Comparison of ENCODE assay signal across 8 cellular contexts in the genomic region with DNA sequence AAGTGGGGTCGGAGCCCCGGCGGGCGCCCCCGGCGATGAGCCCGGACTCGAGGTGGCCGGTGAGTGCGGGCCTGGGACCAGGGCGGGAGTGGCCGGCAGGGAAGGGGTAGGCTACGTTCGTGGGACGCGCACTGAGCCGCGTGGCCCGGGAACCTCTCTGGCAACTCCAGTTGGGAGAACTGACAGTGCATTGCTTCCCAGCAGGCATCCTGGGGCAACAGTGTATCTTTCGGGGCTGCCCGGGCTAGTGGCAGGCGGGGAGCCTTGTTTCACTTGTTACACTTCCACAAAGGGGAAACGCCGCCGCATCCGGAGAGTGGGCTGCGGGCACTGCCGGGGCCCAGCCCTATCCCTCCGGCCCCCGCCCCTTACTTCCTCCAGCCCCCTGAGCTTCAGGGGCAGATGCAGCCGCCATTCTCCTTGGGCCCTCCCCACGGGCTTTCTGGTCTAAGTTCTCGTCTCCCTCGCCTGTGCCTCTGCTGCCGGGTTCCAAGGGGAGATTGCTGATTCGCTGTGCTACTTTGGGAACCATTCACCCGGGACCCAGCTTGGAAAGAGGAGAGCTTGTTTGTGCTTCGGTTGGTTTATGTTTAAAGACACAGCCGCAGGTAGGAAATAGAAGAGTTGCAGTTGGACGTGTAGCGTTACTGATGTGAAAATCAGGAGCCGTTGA. TPM values are rescaled to one million over a fixed set of nuclear protein-coding genes. Genes with fewer than 3 reads are reported as not detected.
DNase-seq lines count a peak whose midpoint lies in the region; ATAC-seq, FAIRE-seq and TF ChIP-seq lines count a peak whose summit lies in the region.

No MANE protein-coding gene starts in this region.

- H3K4me3 ChIP-seq in HepG2 (replicated peaks in 1 of 3; ENCODE audit: insufficient read depth in 1 of 3, low read depth in 2 of 3, low read length in 3 of 3), result peak overlapping the region; percentile 89 to 99 (median 96)

- peak; percentile 56 for DNase-seq in GM13976 (ENCODE audit: low spot score)
- peak in 3 of 5 experiments; percentile 37 to 70 (median 54) for DNase-seq in T-helper 2 cell
- peak; percentile 29 for DNase-seq in central memory CD4-positive, alpha-beta T cell
- no peak for DNase-seq in HepG2 (ENCODE audit: low spot score)
- DNase-seq in NCI-H2107 (lab: John Stamatoyannopoulos, UW), result no peak
- DNase-seq in NCI-H345 (lab: John Stamatoyannopoulos, UW), result no peak

- in situ Hi-C loops in GM13976 (cut with MboI; ENCODE audit: low sequenced_read_pairs, unreplicated experiment), result no loop called here
- in situ Hi-C loops in HepG2 (cut with HindIII; ENCODE audit: extremely low pct_ligation_motif_present, low pct_unique_long_range_greater_than_20kb), result no loop called here

- no peak for TF ChIP-seq RAD21 in HepG2 (CRISPR knock-in tag; IDR thresholded peaks at IDR 0.05)

- TF ChIP-seq EP300 in HepG2 (IDR thresholded peaks at IDR 0.05; ENCODE audit: low read depth in 2 of 2, low read length in 2 of 2) (no peak), HepG2 (CRISPR knock-in tag; IDR thresholded peaks at IDR 0.05; ENCODE audit: borderline replicate concordance) (no peak)

- H3K36me3 Mint-ChIP-seq in stimulated activated naive CD8-positive, alpha-beta T cell treated with anti-CD3 and anti-CD28 coated beads, Interleukin-15, Interleukin-2, amounts not matched to agents 100 ng/mL and 50 ng/mL, for 24 hours (ENCODE audit: low read depth), result peaks cover 34% of the 10 kb centered on the region

- no peak overlapping the region for H2AFZ ChIP-seq in HepG2 (ENCODE audit: low read length)

- TF ChIP-seq CTCF in GM13976 (IDR thresholded peaks at IDR 0.05; ENCODE audit: borderline replicate concordance, control extremely low read depth, extremely low read depth, insufficient read depth, missing control alignments) (no peak), HepG2 (CRISPR knock-in tag; IDR thresholded peaks at IDR 0.05) (no peak)

- ATAC-seq in HG02973 (IDR thresholded peaks at IDR 0.05; ENCODE audit: unreplicated experiment) (peak; percentile 3), HepG2 (peak; percentile 39)

- peaks cover 6% of the 10 kb centered on the region for H4K20me1 ChIP-seq in HepG2 (ENCODE audit: insufficient read depth, low read length)

- H3K4me2 ChIP-seq in HepG2 (ENCODE audit: low read depth, low read length), result peak overlapping the region; percentile 90

- TF ChIP-seq POLR2A in HepG2 (IDR thresholded peaks at IDR 0.05; ENCODE audit: insufficient read depth in 1 of 2, low read depth in 2 of 2, low read length in 2 of 2), result no peak

- POLR2A ChIA-PET in HepG2 (lab: Yijun Ruan, JAX), result interaction anchor here (1.1 to 4.3 kb wide), 6 partner anchors 18 to 410 kb away, joined by 3 to 40 read pairs (median 9); a partner anchor contains a TSS

- H3K27me3 ChIP-seq in HepG2 (ENCODE audit: control insufficient read depth in 1 of 2, insufficient read depth in 2 of 2, low read length in 2 of 2), result no peaks in the 10 kb centered on the region; a peak in 1 of 5 replicates

- peaks cover 23% of the 10 kb centered on the region for H3K4me1 ChIP-seq in HepG2 (ENCODE audit: insufficient read depth, low read length)

- intact Hi-C loops in HepG2 (cut with micrococcal nuclease; ENCODE audit: unreplicated experiment), result no loop called here

- 0% methylated on average over 8 of the region's 42 CpGs for WGBS in HepG2 (ENCODE audit: low lambda C conversion rate)

- CTCF ChIA-PET in HepG2 (lab: Yijun Ruan, JAX; ENCODE audit: low intra/inter-chr PET ratio, low total read pairs), result no interaction called here

- H3K4me3 Mint-ChIP-seq in stimulated activated naive CD8-positive, alpha-beta T cell treated with anti-CD3 and anti-CD28 coated beads, Interleukin-15, Interleukin-2, amounts not matched to agents 100 ng/mL and 50 ng/mL, for 24 hours, result peak overlapping the region; percentile 91

- no peak for FAIRE-seq in HepG2 (lab: Jason Lieb, UNC)

- H3K27ac ChIP-seq in HepG2 (ENCODE audit: extremely low read length, insufficient read depth, low read length), result peak overlapping the region; percentile 99

- H3K9me3 ChIP-seq in HepG2 (ENCODE audit: low read length), result no peaks in the 10 kb centered on the region

- peaks cover 71% of the 10 kb centered on the region for H3K4me1 Mint-ChIP-seq in stimulated activated naive CD8-positive, alpha-beta T cell treated with anti-CD3 and anti-CD28 coated beads, Interleukin-15, Interleukin-2, amounts not matched to agents 100 ng/mL and 50 ng/mL, for 24 hours (ENCODE audit: low read depth)

- H3K27ac Mint-ChIP-seq in stimulated activated naive CD8-positive, alpha-beta T cell treated with anti-CD3 and anti-CD28 coated beads, Interleukin-15, Interleukin-2, amounts not matched to agents 100 ng/mL and 50 ng/mL, for 24 hours, result peak overlapping the region; percentile 84

- H3K79me2 ChIP-seq in HepG2 (ENCODE audit: insufficient read depth, low read length), result peaks cover 24% of the 10 kb centered on the region

- H3K9me3 Mint-ChIP-seq in stimulated activated naive CD8-positive, alpha-beta T cell treated with anti-CD3 and anti-CD28 coated beads, Interleukin-15, Interleukin-2, amounts not matched to agents 100 ng/mL and 50 ng/mL, for 24 hours, result no peaks in the 10 kb centered on the region

- no TSS peak for BruUV-seq in HepG2 (replicated peaks; lab: Mats Ljungman, UMichigan)

- peak overlapping the region; percentile 100 for H3K9ac ChIP-seq in HepG2 (ENCODE audit: insufficient read depth, low read depth, low read length)

- peaks cover 12 to 39% of the 10 kb centered on the region in 2 experiments; a peak in 4 of 5 replicates for H3K36me3 ChIP-seq in HepG2 (replicated peaks in 1 of 2; ENCODE audit: control insufficient read depth in 1 of 2, insufficient read depth in 2 of 2, low read length in 2 of 2)

- H3K27me3 Mint-ChIP-seq in stimulated activated naive CD8-positive, alpha-beta T cell treated with anti-CD3 and anti-CD28 coated beads, Interleukin-15, Interleukin-2, amounts not matched to agents 100 ng/mL and 50 ng/mL, for 24 hours, result no peaks in the 10 kb centered on the region

RNA-seq across cellular contexts. Expression of a gene that starts 0.7 kb away (rescaled TPM):
- 7.5 and 10.0 TPM in 2 replicates for total RNA-seq in HepG2 (2016; rRNA removed; fragmentation: Illumina TruSeq; extraction: Trizol)
- 1.9 and 2.6 TPM in 2 replicates for total RNA-seq in HepG2 (2016; cell fraction: cytosol; rRNA removed; fragmentation: Illumina TruSeq; extraction: Trizol; ENCODE audit: low read depth)
- 6.6 and 9.5 TPM in 2 replicates for total RNA-seq in HepG2 (2016; cell fraction: insoluble cytoplasmic fraction; rRNA removed; fragmentation: Illumina TruSeq; extraction: Trizol)
- 4.2 and 4.4 TPM in 2 replicates for total RNA-seq in HepG2 (2016; cell fraction: membrane; rRNA removed; fragmentation: Illumina TruSeq; extraction: Trizol)
- total RNA-seq in HepG2 (2016; cell fraction: nucleus; rRNA removed; fragmentation: Illumina TruSeq; extraction: Trizol), result 11.3 and 13.7 TPM in 2 replicates
- 7.3 and 7.4 TPM in 2 replicates for polyA plus RNA-seq in HepG2 (2011; rRNA removed)
- 4.3 and 5.0 TPM in 2 replicates for polyA plus RNA-seq in HepG2 (2011; cell fraction: cytosol; rRNA removed)
- 26.1 and 36.3 TPM in 2 replicates for polyA plus RNA-seq in HepG2 (2011; cell fraction: nucleus; rRNA removed)
- 6.0 and 6.8 TPM in 2 replicates for polyA plus RNA-seq in HepG2 (2012)
- polyA plus RNA-seq in HepG2 (2016; cell fraction: cytosol; fragmentation: Illumina TruSeq; extraction: Trizol; ENCODE audit: low read depth), result 0.49 and 0.61 TPM in 2 replicates
- 6.7 and 7.2 TPM in 2 replicates for polyA plus RNA-seq in HepG2 (2016; cell fraction: insoluble cytoplasmic fraction; fragmentation: Illumina TruSeq; extraction: Trizol; ENCODE audit: low read depth)
- polyA plus RNA-seq in HepG2 (2016; cell fraction: membrane; fragmentation: Illumina TruSeq; extraction: Trizol; ENCODE audit: low read depth), result 1.5 and 1.6 TPM in 2 replicates
- 29.3 and 31.8 TPM in 2 replicates for polyA plus RNA-seq in HepG2 (2016; cell fraction: nucleus; fragmentation: Illumina TruSeq; extraction: Trizol; ENCODE audit: insufficient read depth, low read depth)
- polyA minus RNA-seq in HepG2 (2011; rRNA and poly(A)+ RNA removed; ENCODE audit: low replicate concordance), result 9.9 and 28.6 TPM in 2 replicates
- 3.2 and 6.0 TPM in 2 replicates for polyA minus RNA-seq in HepG2 (2011; cell fraction: cytosol; rRNA and poly(A)+ RNA removed)
- 12.9 and 15.8 TPM in 2 replicates for polyA minus RNA-seq in HepG2 (2011; cell fraction: nucleus; rRNA and poly(A)+ RNA removed)

RNA-seq across cellular contexts. Expression of a gene that starts 17.5 kb away (rescaled TPM):
- 23.8 and 28.7 TPM in 2 replicates for total RNA-seq in HepG2 (2016; rRNA removed; fragmentation: Illumina TruSeq; extraction: Trizol)
- total RNA-seq in HepG2 (2016; cell fraction: cytosol; rRNA removed; fragmentation: Illumina TruSeq; extraction: Trizol; ENCODE audit: low read depth), result 45.5 and 45.8 TPM in 2 replicates
- 26.5 and 28.3 TPM in 2 replicates for total RNA-seq in HepG2 (2016; cell fraction: insoluble cytoplasmic fraction; rRNA removed; fragmentation: Illumina TruSeq; extraction: Trizol)
- 17.8 and 19.8 TPM in 2 replicates for total RNA-seq in HepG2 (2016; cell fraction: membrane; rRNA removed; fragmentation: Illumina TruSeq; extraction: Trizol)
- 23.3 and 24.6 TPM in 2 replicates for total RNA-seq in HepG2 (2016; cell fraction: nucleus; rRNA removed; fragmentation: Illumina TruSeq; extraction: Trizol)
- 33.2 and 38.9 TPM in 2 replicates for polyA plus RNA-seq in HepG2 (2011; rRNA removed)
- 23.2 and 27.3 TPM in 2 replicates for polyA plus RNA-seq in HepG2 (2011; cell fraction: cytosol; rRNA removed)
- polyA plus RNA-seq in HepG2 (2011; cell fraction: nucleus; rRNA removed), result 48.7 and 59.7 TPM in 2 replicates
- 19.0 and 19.1 TPM in 2 replicates for polyA plus RNA-seq in HepG2 (2012)
- polyA plus RNA-seq in HepG2 (2016; cell fraction: cytosol; fragmentation: Illumina TruSeq; extraction: Trizol; ENCODE audit: low read depth), result 9.3 and 10.9 TPM in 2 replicates
- 31.9 and 32.4 TPM in 2 replicates for polyA plus RNA-seq in HepG2 (2016; cell fraction: insoluble cytoplasmic fraction; fragmentation: Illumina TruSeq; extraction: Trizol; ENCODE audit: low read depth)
- polyA plus RNA-seq in HepG2 (2016; cell fraction: membrane; fragmentation: Illumina TruSeq; extraction: Trizol; ENCODE audit: low read depth), result 15.9 and 18.6 TPM in 2 replicates
- polyA plus RNA-seq in HepG2 (2016; cell fraction: nucleus; fragmentation: Illumina TruSeq; extraction: Trizol; ENCODE audit: insufficient read depth, low read depth), result 26.3 and 38.4 TPM in 2 replicates
- polyA minus RNA-seq in HepG2 (2011; rRNA and poly(A)+ RNA removed; ENCODE audit: low replicate concordance), result 89.8 and 134 TPM in 2 replicates
- polyA minus RNA-seq in HepG2 (2011; cell fraction: cytosol; rRNA and poly(A)+ RNA removed), result 15.1 and 17.1 TPM in 2 replicates
- 56.5 and 63.9 TPM in 2 replicates for polyA minus RNA-seq in HepG2 (2011; cell fraction: nucleus; rRNA and poly(A)+ RNA removed)

RNA-seq across cellular contexts. Expression of a gene that starts 28.6 kb away (rescaled TPM):
- total RNA-seq in HepG2 (2016; rRNA removed; fragmentation: Illumina TruSeq; extraction: Trizol), result not detected in 2 replicates
- not detected in 2 replicates for total RNA-seq in HepG2 (2016; cell fraction: cytosol; rRNA removed; fragmentation: Illumina TruSeq; extraction: Trizol; ENCODE audit: low read depth)
- total RNA-seq in HepG2 (2016; cell fraction: insoluble cytoplasmic fraction; rRNA removed; fragmentation: Illumina TruSeq; extraction: Trizol), result not detected in 2 replicates
- not detected in 2 replicates for total RNA-seq in HepG2 (2016; cell fraction: membrane; rRNA removed; fragmentation: Illumina TruSeq; extraction: Trizol)
- total RNA-seq in HepG2 (2016; cell fraction: nucleus; rRNA removed; fragmentation: Illumina TruSeq; extraction: Trizol), result not detected in 2 replicates
- polyA plus RNA-seq in HepG2 (2011; rRNA removed), result 0.14 and 0.20 TPM in 2 replicates
- 0.14 and 0.17 TPM in 2 replicates for polyA plus RNA-seq in HepG2 (2011; cell fraction: cytosol; rRNA removed)
- polyA plus RNA-seq in HepG2 (2011; cell fraction: nucleus; rRNA removed), result 0.35 and 0.63 TPM in 2 replicates
- 0.19 TPM in 1 of 2 replicates, not detected in the other for polyA plus RNA-seq in HepG2 (2012)
- polyA plus RNA-seq in HepG2 (2016; cell fraction: cytosol; fragmentation: Illumina TruSeq; extraction: Trizol; ENCODE audit: low read depth), result not detected in 2 replicates
- not detected in 2 replicates for polyA plus RNA-seq in HepG2 (2016; cell fraction: insoluble cytoplasmic fraction; fragmentation: Illumina TruSeq; extraction: Trizol; ENCODE audit: low read depth)
- polyA plus RNA-seq in HepG2 (2016; cell fraction: membrane; fragmentation: Illumina TruSeq; extraction: Trizol; ENCODE audit: low read depth), result not detected in 2 replicates
- polyA plus RNA-seq in HepG2 (2016; cell fraction: nucleus; fragmentation: Illumina TruSeq; extraction: Trizol; ENCODE audit: insufficient read depth, low read depth), result not detected in 2 replicates
- not detected in 2 replicates for polyA minus RNA-seq in HepG2 (2011; rRNA and poly(A)+ RNA removed; ENCODE audit: low replicate concordance)
- not detected in 2 replicates for polyA minus RNA-seq in HepG2 (2011; cell fraction: cytosol; rRNA and poly(A)+ RNA removed)
- polyA minus RNA-seq in HepG2 (2011; cell fraction: nucleus; rRNA and poly(A)+ RNA removed), result not detected in 2 replicates

RNA-seq across cellular contexts. Expression of a gene that starts 37.5 kb away (rescaled TPM):
- total RNA-seq in HepG2 (2016; rRNA removed; fragmentation: Illumina TruSeq; extraction: Trizol), result 51.8 and 53.3 TPM in 2 replicates
- total RNA-seq in HepG2 (2016; cell fraction: cytosol; rRNA removed; fragmentation: Illumina TruSeq; extraction: Trizol; ENCODE audit: low read depth), result 40.6 and 50.9 TPM in 2 replicates
- 49.0 and 53.3 TPM in 2 replicates for total RNA-seq in HepG2 (2016; cell fraction: insoluble cytoplasmic fraction; rRNA removed; fragmentation: Illumina TruSeq; extraction: Trizol)
- 44.9 and 61.9 TPM in 2 replicates for total RNA-seq in HepG2 (2016; cell fraction: membrane; rRNA removed; fragmentation: Illumina TruSeq; extraction: Trizol)
- total RNA-seq in HepG2 (2016; cell fraction: nucleus; rRNA removed; fragmentation: Illumina TruSeq; extraction: Trizol), result 26.4 and 30.0 TPM in 2 replicates
- 26.4 and 27.7 TPM in 2 replicates for polyA plus RNA-seq in HepG2 (2011; rRNA removed)
- polyA plus RNA-seq in HepG2 (2011; cell fraction: cytosol; rRNA removed), result 25.3 and 29.8 TPM in 2 replicates
- polyA plus RNA-seq in HepG2 (2011; cell fraction: nucleus; rRNA removed), result 30.9 and 36.6 TPM in 2 replicates
- polyA plus RNA-seq in HepG2 (2012), result 17.5 and 20.2 TPM in 2 replicates
- polyA plus RNA-seq in HepG2 (2016; cell fraction: cytosol; fragmentation: Illumina TruSeq; extraction: Trizol; ENCODE audit: low read depth), result 36.8 and 48.6 TPM in 2 replicates
- polyA plus RNA-seq in HepG2 (2016; cell fraction: insoluble cytoplasmic fraction; fragmentation: Illumina TruSeq; extraction: Trizol; ENCODE audit: low read depth), result 45.8 and 51.6 TPM in 2 replicates
- polyA plus RNA-seq in HepG2 (2016; cell fraction: membrane; fragmentation: Illumina TruSeq; extraction: Trizol; ENCODE audit: low read depth), result 36.9 and 45.8 TPM in 2 replicates
- 55.8 and 58.3 TPM in 2 replicates for polyA plus RNA-seq in HepG2 (2016; cell fraction: nucleus; fragmentation: Illumina TruSeq; extraction: Trizol; ENCODE audit: insufficient read depth, low read depth)
- polyA minus RNA-seq in HepG2 (2011; rRNA and poly(A)+ RNA removed; ENCODE audit: low replicate concordance), result 4.7 and 17.6 TPM in 2 replicates
- 8.4 and 15.1 TPM in 2 replicates for polyA minus RNA-seq in HepG2 (2011; cell fraction: cytosol; rRNA and poly(A)+ RNA removed)
- 8.4 and 10.3 TPM in 2 replicates for polyA minus RNA-seq in HepG2 (2011; cell fraction: nucleus; rRNA and poly(A)+ RNA removed)

Comparison
In these comparisons a context has a peak if more than half of its experiments do, and no peak if none do; other contexts are left out.
1. DNase-seq: peak in GM13976 (single experiment), T-helper 2 cell (3 of 5) and central memory CD4-positive, alpha-beta T cell (single experiment); none in HepG2 (single experiment), NCI-H2107 (single experiment) and NCI-H345 (single experiment).